ENCODE assay signal across 8 cellular contexts in genomic region chr2:17752892-17753802, GRCh38. TPM values are rescaled to one million over a fixed set of nuclear protein-coding genes. Genes with fewer than 3 reads are reported as not detected.
DNase-seq lines count a peak whose midpoint lies in the region; ATAC-seq and TF ChIP-seq lines count a peak whose summit lies in the region.

No MANE protein-coding gene starts in this region.

- no peak for TF ChIP-seq CTCF in Peyer's patch (IDR thresholded peaks at IDR 0.05)

- peak; percentile 39 to 62 for TF ChIP-seq POLR2A in Peyer's patch (IDR thresholded peaks at IDR 0.05)

- H3K4me2 ChIP-seq in skeletal muscle satellite cell (ENCODE audit: low read length), result peak overlapping the region; percentile 89

- H3K4me3 ChIP-seq in Peyer's patch (peak overlapping the region; percentile 67 to 98 (median 82)), iPS-15b (ENCODE audit: low read depth, low read length) (peak overlapping the region; percentile 89), skeletal muscle satellite cell (ENCODE audit: low read length) (peak overlapping the region; percentile 89)

- H3K27me3 ChIP-seq in Peyer's patch, result no peaks in the 10 kb centered on the region
- H3K27me3 ChIP-seq in iPS-15b (ENCODE audit: control insufficient read depth, insufficient read depth, low read length), result no peaks in the 10 kb centered on the region
- H3K27me3 ChIP-seq in skeletal muscle satellite cell (ENCODE audit: control insufficient read depth, insufficient read depth, low read length), result no peaks in the 10 kb centered on the region

- DNase-seq in EL (peak; percentile 72), Peyer's patch (peak; percentile 48 to 77 (median 68)), astrocyte of the hippocampus (ENCODE audit: low read depth, low spot score) (peak; percentile 83), middle frontal gyrus (ENCODE audit: extremely low spot score, low spot score) (no peak)

- ATAC-seq in GM19397 (IDR thresholded peaks at IDR 0.05; ENCODE audit: unreplicated experiment) (peak; percentile 30), HG03457 (IDR thresholded peaks at IDR 0.05; ENCODE audit: unreplicated experiment) (peak; percentile 29)

- H3K9ac ChIP-seq in iPS-15b (ENCODE audit: low read depth, low read length) (peak overlapping the region; percentile 79), skeletal muscle satellite cell (ENCODE audit: low read depth, low read length) (peak overlapping the region; percentile 100)

- H3K9me3 ChIP-seq in Peyer's patch, result no peaks in the 10 kb centered on the region
- H3K9me3 ChIP-seq in iPS-15b (ENCODE audit: control insufficient read depth, insufficient read depth, low read length), result no peaks in the 10 kb centered on the region
- H3K9me3 ChIP-seq in skeletal muscle satellite cell (replicated peaks; ENCODE audit: low read length), result no peaks in the 10 kb centered on the region

- H3K4me1 ChIP-seq in Peyer's patch, result peaks cover 0 to 23% (median 0%) of the 10 kb centered on the region in 4 donors
- H3K4me1 ChIP-seq in iPS-15b (ENCODE audit: control insufficient read depth, insufficient read depth, low read length), result peaks cover 23% of the 10 kb centered on the region
- H3K4me1 ChIP-seq in skeletal muscle satellite cell (ENCODE audit: control insufficient read depth, insufficient read depth, low read length), result peaks cover 39% of the 10 kb centered on the region

- H3K27ac ChIP-seq in Peyer's patch, result peak overlapping the region; percentile 91 to 96 (median 94)

- H3K36me3 ChIP-seq in Peyer's patch, result no peaks in the 10 kb centered on the region
- H3K36me3 ChIP-seq in iPS-15b (ENCODE audit: control insufficient read depth, insufficient read depth, low read length), result no peaks in the 10 kb centered on the region
- no peaks in the 10 kb centered on the region for H3K36me3 ChIP-seq in skeletal muscle satellite cell (ENCODE audit: insufficient read depth, low read length)

RNA-seq across cellular contexts. Expression of gene SMC6, which starts 0.5 kb away (rescaled TPM):
- total RNA-seq in Peyer's patch, result 10 to 100 TPM; 31.0 to 53.6 (median 39.1) TPM
- 12.5 and 17.7 TPM in 2 replicates for total RNA-seq in skeletal muscle satellite cell (2012; rRNA removed)

RNA-seq across cellular contexts. Expression of gene GEN1, which starts 0.8 kb away (rescaled TPM):
- total RNA-seq in Peyer's patch, result 10 to 100 TPM; 16.8 to 40.2 (median 22.2) TPM
- total RNA-seq in skeletal muscle satellite cell (2012; rRNA removed), result 13.8 and 17.2 TPM in 2 replicates
